ENCODE assay signal across 8 cellular contexts in the genomic region with DNA sequence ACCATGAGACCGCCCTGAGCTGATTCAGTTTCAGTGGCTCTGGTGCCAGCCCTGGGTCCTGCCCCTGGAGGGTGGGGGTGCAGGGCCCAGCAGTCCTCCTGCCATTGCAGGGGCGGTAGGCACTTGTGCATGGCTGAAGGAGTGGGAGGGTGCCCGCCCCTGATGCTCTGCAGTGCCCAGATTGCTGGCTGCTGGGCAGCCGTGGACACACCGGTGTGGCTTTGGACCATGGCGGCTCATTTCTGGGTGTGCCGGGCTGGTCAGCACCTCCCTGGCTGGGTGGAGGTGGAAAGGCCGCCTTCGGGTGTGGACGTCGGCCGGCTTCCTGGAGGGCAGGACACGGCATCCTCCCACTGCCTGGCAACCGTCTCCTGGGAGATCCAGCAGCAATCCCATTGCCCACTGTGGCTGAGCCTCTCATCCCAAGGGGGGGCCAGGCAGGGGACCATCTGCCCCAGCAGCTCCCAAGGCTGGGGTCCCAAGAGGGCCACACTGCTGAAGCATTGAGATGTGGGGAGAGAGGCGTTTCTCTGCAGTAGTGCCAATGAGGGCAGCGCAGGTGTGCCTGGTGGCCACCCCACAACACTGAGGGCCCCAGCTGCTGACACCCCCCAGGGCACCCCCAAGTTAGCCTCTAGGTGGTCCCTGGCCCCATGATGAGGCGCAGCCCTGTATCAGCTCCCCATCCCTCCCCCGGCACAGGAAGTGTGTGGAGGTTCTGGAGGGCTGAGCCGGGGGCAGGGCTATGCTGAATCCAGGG. TPM values are rescaled to one million over a fixed set of nuclear protein-coding genes. Genes with fewer than 3 reads are reported as not detected.
DNase-seq lines count a peak whose midpoint lies in the region; ATAC-seq and TF ChIP-seq lines count a peak whose summit lies in the region.

No MANE protein-coding gene starts in this region.

- H3K4me1 ChIP-seq in DOHH2 (ENCODE audit: control insufficient read depth, low read length), result peaks cover 64% of the 10 kb centered on the region
- no peaks in the 10 kb centered on the region for H3K4me1 ChIP-seq in MM.1S (ENCODE audit: low read length)
- peaks cover 19% of the 10 kb centered on the region for H3K4me1 ChIP-seq in testis

- H3F3A ChIP-seq in DOHH2 (ENCODE audit: control insufficient read depth, insufficient read depth) (peaks cover 4% of the 10 kb centered on the region), MM.1S (ENCODE audit: insufficient read depth, low read length) (no peaks in the 10 kb centered on the region)

- H3K27me3 Mint-ChIP-seq in memory B cell, result no peaks in the 10 kb centered on the region

- no peak overlapping the region for H3K9ac ChIP-seq in MM.1S (ENCODE audit: low read length)

- H3K4me2 ChIP-seq in DOHH2 (ENCODE audit: low read length) (peak overlapping the region; percentile 75), MM.1S (ENCODE audit: low read depth, low read length) (no peak overlapping the region)

- no peaks in the 10 kb centered on the region for H3K9me3 Mint-ChIP-seq in memory B cell

- peak overlapping the region; percentile 59 for H3K4me3 ChIP-seq in DOHH2 (ENCODE audit: low read length)
- no peak overlapping the region for H3K4me3 ChIP-seq in MM.1S (ENCODE audit: low read length)
- H3K4me3 ChIP-seq in testis, result no peak overlapping the region

- H3K79me2 ChIP-seq in DOHH2 (ENCODE audit: control insufficient read depth, low read length) (no peaks in the 10 kb centered on the region), MM.1S (ENCODE audit: low read length) (no peaks in the 10 kb centered on the region)

- H3K9me3 ChIP-seq in DOHH2 (ENCODE audit: control insufficient read depth, insufficient read depth, low read length), result no peaks in the 10 kb centered on the region
- no peaks in the 10 kb centered on the region for H3K9me3 ChIP-seq in MM.1S (replicated peaks; ENCODE audit: insufficient read depth, low read length)
- no peaks in the 10 kb centered on the region for H3K9me3 ChIP-seq in testis

- intact Hi-C loops in testis (cut with DNase I; ENCODE audit: low total_unique reads), result no loop called here

- ATAC-seq in GM21515 (IDR thresholded peaks at IDR 0.05; ENCODE audit: unreplicated experiment) (peak; percentile 33), memory B cell (ENCODE audit: low read depth) (peak; percentile 16)

- peaks cover 37% of the 10 kb centered on the region for H3K4me1 Mint-ChIP-seq in memory B cell

- H3K27ac ChIP-seq in DOHH2 (ENCODE audit: low read depth, low read length) (peak overlapping the region; percentile 67), MM.1S (ENCODE audit: low read length) (no peak overlapping the region), testis (no peak overlapping the region)

- H4K20me1 ChIP-seq in DOHH2 (ENCODE audit: control insufficient read depth, insufficient read depth, low read depth, low read length) (no peaks in the 10 kb centered on the region), MM.1S (ENCODE audit: insufficient read depth, low read length) (no peaks in the 10 kb centered on the region)

- peak overlapping the region; percentile 65 for H3K27ac Mint-ChIP-seq in memory B cell

- H2AFZ ChIP-seq in MM.1S (ENCODE audit: low read length), result peak overlapping the region; percentile 35; the same call in 1 of the 2 replicates

- H3K36me3 ChIP-seq in DOHH2 (ENCODE audit: control insufficient read depth, low read length), result no peaks in the 10 kb centered on the region
- no peaks in the 10 kb centered on the region for H3K36me3 ChIP-seq in MM.1S (replicated peaks; ENCODE audit: insufficient read depth, low read length)
- no peaks in the 10 kb centered on the region for H3K36me3 ChIP-seq in testis (ENCODE audit: low read depth, missing control alignments)

- TF ChIP-seq POLR2A in testis (IDR thresholded peaks at IDR 0.05), result no peak

- in situ Hi-C loops in ACHN (cut with HindIII; ENCODE audit: low pct_ligation_motif_present, low pct_unique_long_range_greater_than_20kb, low sequenced_read_pairs), result no loop called here

- H3K4me3 Mint-ChIP-seq in memory B cell, result peak overlapping the region; percentile 84

- 86% methylated on average over 16 of the region's 19 CpGs; no CpG with 5 or more reads in 1 of the 2 donors for WGBS in testis, 2 donors

- DNase-seq in MM.1S, result no peak
- DNase-seq in memory B cell (ENCODE audit: low spot score in 2 of 2), result no peak
- no peak for DNase-seq in ACHN
- DNase-seq in ecto neural progenitor cell (ENCODE audit: low spot score), result no peak
- DNase-seq in testis, result no peak
- no peak for DNase-seq in UCSD-AML1 (lab: John Stamatoyannopoulos, UW; ENCODE audit: unreplicated experiment)

- TF ChIP-seq CTCF in DOHH2 (IDR thresholded peaks at IDR 0.05; ENCODE audit: low read depth, low read length, poor library complexity, severe bottlenecking) (no peak), MM.1S (IDR thresholded peaks at IDR 0.05; ENCODE audit: low read length) (no peak), testis (IDR thresholded peaks at IDR 0.05) (no peak)

- peaks cover 4% of the 10 kb centered on the region for H3K36me3 Mint-ChIP-seq in memory B cell

- H3K27me3 ChIP-seq in DOHH2 (ENCODE audit: control insufficient read depth, low read length), result no peaks in the 10 kb centered on the region
- peaks cover 46% of the 10 kb centered on the region for H3K27me3 ChIP-seq in MM.1S (replicated peaks; ENCODE audit: insufficient read depth, low read length)
- H3K27me3 ChIP-seq in testis, result no peaks in the 10 kb centered on the region

- H3K9me2 ChIP-seq in DOHH2 (replicated peaks; ENCODE audit: control insufficient read depth, low read length) (no peaks in the 10 kb centered on the region), MM.1S (replicated peaks; ENCODE audit: insufficient read depth, low read length) (no peaks in the 10 kb centered on the region)

RNA-seq across cellular contexts. Expression of a gene that starts 12.9 kb away (rescaled TPM):
- total RNA-seq in testis, result 10 to 100 TPM; 59.5 to 69.9 TPM
- 35.6 TPM for polyA plus RNA-seq in testis (ENCODE audit: insufficient read depth, low read depth, low replicate concordance)

RNA-seq across cellular contexts. Expression of a gene that starts 43.3 kb away (rescaled TPM):
- 1 to 10 TPM; 1.1 to 2.7 TPM for total RNA-seq in testis
- 3.2 TPM for polyA plus RNA-seq in testis (ENCODE audit: insufficient read depth, low read depth, low replicate concordance)
